In the genomic region with DNA sequence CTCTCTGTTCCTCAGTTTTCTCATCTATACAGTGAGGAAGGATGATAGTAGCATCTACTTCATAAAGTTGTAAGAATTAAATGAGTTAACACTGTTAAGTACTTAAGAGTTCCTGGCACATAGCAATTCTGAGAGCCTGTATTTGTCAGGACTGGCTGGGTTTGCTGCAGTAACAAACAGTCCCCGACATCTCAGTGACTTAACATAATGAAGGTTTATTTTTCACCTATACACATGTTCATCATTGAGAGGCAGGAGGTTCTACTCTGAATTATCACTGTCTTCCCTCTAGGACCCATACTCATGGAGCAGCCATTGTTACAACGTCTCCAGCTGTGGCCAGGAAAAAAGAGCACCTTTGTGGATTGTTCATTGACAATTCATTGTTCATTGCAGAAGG, we compare ENCODE assay signal across 19 cellular contexts.
"Had no signal": no experiment of that assay in that cellular context is flagged by ENCODE, and none has a peak within 500 bp of the region (broad histone marks: within the 10 kb centered on the region; RNA-seq: fewer than 3 reads in every experiment).

No MANE protein-coding gene starts in this region.

- H3K9me3 ChIP-seq: SK-N-SH had no signal

- H3K4me2 ChIP-seq: KMS-11, SK-N-SH had no signal

- ATAC-seq: Panc1, PC-3 had no signal

- DNase-seq: IMR-90, Kasumi-1, MM.1S, NCI-H1092 treated with DMSO at 0.1 percent for 48 hours, NCI-H187, NCI-H2029, NCI-H2081 treated with DMSO at 0.1 percent for 48 hours, NCI-H2171, NCI-H226, NCI-H446, NCI-H510A, NCI-H524 treated with DMSO at 0.1 percent for 48 hours, NCI-H774, PC-3, SHP77, SK-N-SH had no signal

- H3K27ac ChIP-seq: KMS-11, RWPE1 had no signal

- H3K9ac ChIP-seq: KMS-11, SK-N-SH had no signal
